ENCODE assay signal across 26 cellular contexts in genomic region chr1:203336097-203336496, GRCh38. TPM values are rescaled to one million over a fixed set of nuclear protein-coding genes. Genes with fewer than 3 reads are reported as not detected.
DNase-seq lines count a peak whose midpoint lies in the region; ATAC-seq and TF ChIP-seq lines count a peak whose summit lies in the region.
"Had no signal": no experiment of that assay in that cellular context is flagged by ENCODE, and none has a peak within 500 bp of the region (broad histone marks: within the 10 kb centered on the region; RNA-seq: fewer than 3 reads in every experiment).

No MANE protein-coding gene starts in this region.

- H3K27ac ChIP-seq in subcutaneous abdominal adipose tissue (ENCODE audit: low read depth, low read length) (peak overlapping the region; percentile 21), sigmoid colon (peak overlapping the region in 1 of 4 donors; percentile 30)
- H3K27ac ChIP-seq: cardiac muscle cell had no signal

- DNase-seq in DMS 273 treated with DMSO at 0.1 percent for 48 hours (lab: John Stamatoyannopoulos, UW) (peak; percentile 37), T-cell (no peak), mesothelial cell of epicardium (ENCODE audit: low spot score in 2 of 2, unreplicated experiment in 2 of 2) (no peak), sigmoid colon (no peak)
- no peak for DNase-seq in stimulated activated CD4-positive, alpha-beta T cell treated with anti-CD3 and anti-CD28 coated beads, Interleukin-2, amount 100 ng/mL, for 24 hours
- DNase-seq: activated CD4-positive, alpha-beta T cell treated with anti-CD3 and anti-CD28 coated beads, Interleukin-2, amount 10 ng/mL, durations not matched to agents 24 days and 14 days; activated naive CD4-positive, alpha-beta T cell treated with anti-CD3 and anti-CD28 coated beads, Interleukin-2, amount 50 U/mL, for 16 hours; cortex of kidney; endodermal cell; foreskin melanocyte; left cardiac atrium; mesendoderm; NCI-H1105; NCI-H1930; NCI-H524; occipital lobe; SHP77 treated with DMSO at 0.1 percent for 48 hours; stimulated activated CD4-positive, alpha-beta T cell treated with anti-CD3 and anti-CD28 coated beads, Interleukin-1b, Interleukin-23, amount 100 ng/mL, for 48 hours; T-helper 9 cell had no signal

- no peak overlapping the region for H3K4me3 ChIP-seq in subcutaneous abdominal adipose tissue (ENCODE audit: low read depth in 1 of 5, low read length in 5 of 5)
- no peak overlapping the region for H3K4me3 ChIP-seq in sigmoid colon
- H3K4me3 ChIP-seq: cardiac muscle cell, smooth muscle cell had no signal

- H3K9ac ChIP-seq in subcutaneous abdominal adipose tissue (ENCODE audit: low read length in 5 of 5): no peak overlapping the region

- ATAC-seq in T-cell (replicated peaks in 1 of 4) (no peak), GM18873 (IDR thresholded peaks at IDR 0.05; ENCODE audit: low FRiP score, unreplicated experiment) (no peak)
- ATAC-seq: esophagus mucosa, left cardiac atrium, Panc1 had no signal

- WGBS in sigmoid colon, 2 donors: 42 to 71% methylated on average over 1 of the region's 1 CpG

- no peaks in the 10 kb centered on the region for H3K36me3 Mint-ChIP-seq in T-cell
- H3K36me3 Mint-ChIP-seq in mesothelial cell of epicardium: no peaks in the 10 kb centered on the region
- H3K36me3 Mint-ChIP-seq: IgD-negative memory B cell had no signal

- H3K4me1 Mint-ChIP-seq in T-cell (peaks cover 28 to 33% (median 29%) of the 10 kb centered on the region in 3 donors), mesothelial cell of epicardium (peaks cover 24% of the 10 kb centered on the region)

- TF ChIP-seq EP300 in sigmoid colon (IDR thresholded peaks at IDR 0.05): no peak

- TF ChIP-seq POLR2A in sigmoid colon (IDR thresholded peaks at IDR 0.05): no peak

- intact Hi-C loops in sigmoid colon (cut with DNase I): no loop called here

- H3K27me3 Mint-ChIP-seq in T-cell: peaks cover 0 to 4% of the 10 kb centered on the region in 2 donors
- H3K27me3 Mint-ChIP-seq in mesothelial cell of epicardium (ENCODE audit: low read depth): no peaks in the 10 kb centered on the region

- TF ChIP-seq CTCF in mesothelial cell of epicardium (IDR thresholded peaks at IDR 0.05; ENCODE audit: unreplicated experiment) (no peak), sigmoid colon (IDR thresholded peaks at IDR 0.05) (no peak)

- CTCF ChIA-PET in T-cell (lab: Charles Lee): interaction anchor here (0.6 to 15.9 kb wide), 15 partner anchors 8 to 398 kb away, joined by 3 to 258 read pairs (median 5); no protein-coding TSS in a partner anchor

- H3K9me3 ChIP-seq in subcutaneous abdominal adipose tissue (ENCODE audit: control insufficient read depth in 5 of 5, low read length in 5 of 5) (no peaks in the 10 kb centered on the region), sigmoid colon (no peaks in the 10 kb centered on the region)

- peaks cover 0 to 6% (median 5%) of the 10 kb centered on the region in 5 donors for H3K36me3 ChIP-seq in subcutaneous abdominal adipose tissue (ENCODE audit: control insufficient read depth in 5 of 5, insufficient read depth in 5 of 5, low read length in 5 of 5)
- H3K36me3 ChIP-seq in sigmoid colon: no peaks in the 10 kb centered on the region
- H3K36me3 ChIP-seq: cardiac muscle cell had no signal

- POLR2A ChIA-PET in T-cell (lab: Charles Lee): interaction anchor here (0.6 to 2.3 kb wide), 9 partner anchors 8 to 69 kb away, joined by 3 to 15 read pairs (median 5); no protein-coding TSS in a partner anchor

- H3K27me3 ChIP-seq in subcutaneous abdominal adipose tissue (ENCODE audit: control insufficient read depth in 5 of 5, insufficient read depth in 4 of 5, low read length in 5 of 5) (no peaks in the 10 kb centered on the region), sigmoid colon (no peaks in the 10 kb centered on the region)
- H3K27me3 ChIP-seq: cardiac muscle cell had no signal

- H3K4me3 Mint-ChIP-seq in T-cell (no peak overlapping the region), mesothelial cell of epicardium (no peak overlapping the region)
- H3K4me3 Mint-ChIP-seq: activated CD4-positive, alpha-beta T cell treated with anti-CD3 and anti-CD28 coated beads, Interleukin-2, amount 10 ng/mL, durations not matched to agents 24 days and 14 days; endodermal cell; IgD-negative memory B cell had no signal

- H3K4me1 ChIP-seq in subcutaneous abdominal adipose tissue (ENCODE audit: control insufficient read depth in 5 of 5, insufficient read depth in 5 of 5, low read length in 5 of 5) (peaks cover 0 to 35% (median 31%) of the 10 kb centered on the region in 5 donors), sigmoid colon (peaks cover 0 to 4% (median 2%) of the 10 kb centered on the region in 4 donors)

- H3K27ac Mint-ChIP-seq in T-cell (peak overlapping the region; percentile 24 to 78), mesothelial cell of epicardium (peak overlapping the region; percentile 55)
- H3K27ac Mint-ChIP-seq: activated CD4-positive, alpha-beta T cell treated with anti-CD3 and anti-CD28 coated beads, Interleukin-2, amount 10 ng/mL, durations not matched to agents 24 days and 14 days; endodermal cell; IgD-negative memory B cell had no signal

- H3K9me3 Mint-ChIP-seq in T-cell (no peaks in the 10 kb centered on the region), mesothelial cell of epicardium (no peaks in the 10 kb centered on the region)
- H3K9me3 Mint-ChIP-seq: activated CD4-positive, alpha-beta T cell treated with anti-CD3 and anti-CD28 coated beads, Interleukin-2, amount 10 ng/mL, durations not matched to agents 24 days and 14 days; endodermal cell; IgD-negative memory B cell had no signal

RNA-seq across cellular contexts. Expression of gene FMOD, which starts 14.8 kb away (rescaled TPM):
- total RNA-seq in T-cell: under 1 TPM in 3 of 5 donors, not detected in 2; 0.13 to 0.41 (median 0.18) TPM
- total RNA-seq in mesothelial cell of epicardium: 77.3 to 86.0 TPM (median 82.1 TPM) in 3 replicates
- 10 to 100 TPM; 32.9 to 64.5 (median 40.4) TPM for total RNA-seq in sigmoid colon
- polyA plus RNA-seq in sigmoid colon: 10 to 100 TPM in 2 of 3 donors, 1 to 10 TPM in 1; 9.5 to 30.6 (median 17.5) TPM

RNA-seq across cellular contexts. Expression of gene BTG2, which starts 30.8 kb away (rescaled TPM):
- 100 to 1,000 TPM; 172 to 655 (median 186) TPM for total RNA-seq in T-cell
- total RNA-seq in mesothelial cell of epicardium: 186 to 192 TPM (median 191 TPM) in 3 replicates
- total RNA-seq in sigmoid colon: 100 to 1,000 TPM in 3 of 4 donors, 10 to 100 TPM in 1; 66.0 to 397 (median 180) TPM
- polyA plus RNA-seq in sigmoid colon: 10 to 100 TPM; 37.2 to 81.0 (median 63.7) TPM

Comparison
In these comparisons a context has a peak if more than half of its experiments do, and no peak if none do; other contexts are left out.
1. RNA of gene FMOD, which starts 14.8 kb away (total RNA-seq): 77.3 to 86.0 TPM in mesothelial cell of epicardium and 32.9 to 64.5 TPM in sigmoid colon; 0.13 to 0.41 TPM in T-cell; every median in the first group is over 10 times any median in the second.